29 cellular contexts compared by ENCODE assay signal in the genomic region with DNA sequence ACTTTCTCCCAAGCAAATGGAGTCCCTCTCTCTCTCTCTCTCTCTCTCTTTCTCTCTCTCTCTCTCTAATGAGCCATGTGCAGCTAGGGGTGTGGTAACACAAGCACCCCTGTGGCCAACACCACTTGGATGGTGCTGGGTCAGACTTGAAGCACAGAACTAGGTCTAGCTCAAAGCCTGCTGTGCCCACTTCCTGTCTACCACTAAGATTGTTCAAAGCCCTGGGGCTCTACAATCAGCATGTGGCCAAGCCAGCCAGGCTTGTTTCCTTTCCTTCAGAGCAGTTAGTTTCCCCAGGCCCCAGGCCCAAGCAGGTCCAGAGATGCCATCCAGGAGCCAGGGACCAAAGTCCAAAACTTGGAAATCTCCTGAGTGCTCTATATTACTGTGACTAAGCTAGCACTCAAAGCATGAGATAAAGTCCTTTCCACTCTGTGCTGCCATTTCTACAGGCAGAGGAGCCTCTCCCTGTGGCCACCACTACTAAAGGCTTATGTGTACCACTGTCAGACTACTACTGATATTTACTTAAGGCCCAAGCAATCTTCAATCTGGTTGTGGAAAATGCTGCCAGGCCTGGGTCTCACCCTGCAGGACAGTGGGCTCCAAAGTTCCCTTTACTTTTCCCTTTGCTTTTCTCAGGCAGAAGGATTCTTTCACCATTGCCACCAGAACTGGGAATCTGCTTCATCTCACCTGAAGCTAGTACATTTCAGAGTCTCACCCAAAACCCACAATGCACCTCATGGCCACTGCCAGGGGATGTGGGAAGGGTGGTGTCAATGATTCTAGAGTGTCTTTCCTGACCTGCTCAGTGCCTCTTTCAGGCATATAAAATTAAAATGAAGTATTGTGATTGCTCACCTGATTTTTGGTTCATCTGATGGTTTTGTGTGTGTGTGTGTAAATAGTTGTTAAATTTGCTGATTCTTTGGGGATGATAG.
DNase-seq lines count a peak whose midpoint lies in the region; ATAC-seq and TF ChIP-seq lines count a peak whose summit lies in the region.
"Had no signal": no experiment of that assay in that cellular context is flagged by ENCODE, and none has a peak within 500 bp of the region (broad histone marks: within the 10 kb centered on the region; RNA-seq: fewer than 3 reads in every experiment).

No MANE protein-coding gene starts in this region.

- H3K9ac ChIP-seq in endodermal cell (ENCODE audit: extremely low read depth, low read length, poor library complexity, severe bottlenecking) = no peak overlapping the region
- H3K9ac ChIP-seq: KMS-11 had no signal

- H3K36me3 Mint-ChIP-seq in natural killer cell (no peaks in the 10 kb centered on the region), endodermal cell (ENCODE audit: low read depth) (no peaks in the 10 kb centered on the region)
- H3K36me3 Mint-ChIP-seq in natural killer cell treated with Interleukin-12 subunit alpha and Interleukin-12 subunit beta and Interleukin-15 and Interleukin-18, amount 100 ng/mL, for 72 hours = peaks cover 18% of the 10 kb centered on the region
- no peaks in the 10 kb centered on the region for H3K36me3 Mint-ChIP-seq in stimulated activated effector memory CD8-positive, alpha-beta T cell treated with anti-CD3 and anti-CD28 coated beads, Interleukin-12 subunit alpha, Interleukin-12 subunit beta, amount 100 ng/mL, for 72 hours

- intact Hi-C loops in natural killer cell (cut with micrococcal nuclease) = no loop called here
- intact Hi-C loops in ovary (cut with DNase I) = no loop called here

- peak; percentile 35 to 54 (median 46) for ATAC-seq in natural killer cell
- ATAC-seq in natural killer cell treated with Interleukin-12 subunit alpha and Interleukin-12 subunit beta and Interleukin-15 and Interleukin-18, amount 100 ng/mL, for 72 hours = no peak
- ATAC-seq in stimulated activated effector memory CD8-positive, alpha-beta T cell treated with anti-CD3 and anti-CD28 coated beads, Interleukin-12 subunit alpha, Interleukin-12 subunit beta, amount 100 ng/mL, for 72 hours = peak; percentile 37
- ATAC-seq: left lung, Panc1, upper lobe of right lung had no signal

- H3K9me3 ChIP-seq in endodermal cell (ENCODE audit: control insufficient read depth, low read length) (no peaks in the 10 kb centered on the region), ovary (no peaks in the 10 kb centered on the region)
- H3K9me3 ChIP-seq: BE2C, upper lobe of right lung had no signal

- peaks cover 0 to 5% of the 10 kb centered on the region in 2 donors for H3K4me1 Mint-ChIP-seq in natural killer cell
- peaks cover 0 to 2% of the 10 kb centered on the region in 2 donors for H3K4me1 Mint-ChIP-seq in natural killer cell treated with Interleukin-12 subunit alpha and Interleukin-12 subunit beta and Interleukin-15 and Interleukin-18, amount 100 ng/mL, for 72 hours (ENCODE audit: low read depth in 2 of 2)
- peaks cover 1% of the 10 kb centered on the region for H3K4me1 Mint-ChIP-seq in endodermal cell
- H3K4me1 Mint-ChIP-seq in stimulated activated effector memory CD8-positive, alpha-beta T cell treated with anti-CD3 and anti-CD28 coated beads, Interleukin-12 subunit alpha, Interleukin-12 subunit beta, amount 100 ng/mL, for 72 hours = no peaks in the 10 kb centered on the region
- H3K4me1 Mint-ChIP-seq: central memory CD8-positive, alpha-beta T cell had no signal

- H3K9me3 Mint-ChIP-seq in natural killer cell (peaks cover 13 to 21% of the 10 kb centered on the region in 2 donors), endodermal cell (peaks cover 21% of the 10 kb centered on the region)
- H3K9me3 Mint-ChIP-seq in natural killer cell treated with Interleukin-12 subunit alpha and Interleukin-12 subunit beta and Interleukin-15 and Interleukin-18, amount 100 ng/mL, for 72 hours = peaks cover 28% of the 10 kb centered on the region
- H3K9me3 Mint-ChIP-seq in stimulated activated effector memory CD8-positive, alpha-beta T cell treated with anti-CD3 and anti-CD28 coated beads, Interleukin-12 subunit alpha, Interleukin-12 subunit beta, amount 100 ng/mL, for 72 hours = peaks cover 22% of the 10 kb centered on the region

- H3K27ac ChIP-seq in endodermal cell (ENCODE audit: low read depth, low read length) (no peak overlapping the region), ovary (no peak overlapping the region)
- H3K27ac ChIP-seq: esophagus squamous epithelium, KMS-11, left lung, upper lobe of right lung had no signal

- no peak for TF ChIP-seq POLR2A in ovary (IDR thresholded peaks at IDR 0.05)

- H3K27me3 ChIP-seq in endodermal cell (ENCODE audit: control insufficient read depth, insufficient read depth, low read length, poor library complexity, severe bottlenecking) = no peaks in the 10 kb centered on the region
- H3K27me3 ChIP-seq in ovary = no peaks in the 10 kb centered on the region
- H3K27me3 ChIP-seq: BE2C, esophagus squamous epithelium, left lung, upper lobe of right lung had no signal

- H3K27me3 Mint-ChIP-seq in natural killer cell (ENCODE audit: low read depth in 2 of 2) (no peaks in the 10 kb centered on the region), endodermal cell (ENCODE audit: insufficient read depth) (no peaks in the 10 kb centered on the region)
- H3K27me3 Mint-ChIP-seq in natural killer cell treated with Interleukin-12 subunit alpha and Interleukin-12 subunit beta and Interleukin-15 and Interleukin-18, amount 100 ng/mL, for 72 hours = no peaks in the 10 kb centered on the region
- H3K27me3 Mint-ChIP-seq: central memory CD8-positive, alpha-beta T cell; dendritic cell treated with granulocyte-macrophage colony-stimulating factor and Interleukin-4, amounts not matched to agents 40 ng/mL and 50 ng/mL, for 4 days had no signal

- H3K4me3 Mint-ChIP-seq in natural killer cell (no peak overlapping the region), endodermal cell (no peak overlapping the region)
- H3K4me3 Mint-ChIP-seq in natural killer cell treated with Interleukin-12 subunit alpha and Interleukin-12 subunit beta and Interleukin-15 and Interleukin-18, amount 100 ng/mL, for 72 hours = no peak overlapping the region
- no peak overlapping the region for H3K4me3 Mint-ChIP-seq in stimulated activated effector memory CD8-positive, alpha-beta T cell treated with anti-CD3 and anti-CD28 coated beads, Interleukin-12 subunit alpha, Interleukin-12 subunit beta, amount 100 ng/mL, for 72 hours
- H3K4me3 Mint-ChIP-seq: central memory CD8-positive, alpha-beta T cell; dendritic cell treated with granulocyte-macrophage colony-stimulating factor and Interleukin-4, amounts not matched to agents 40 ng/mL and 50 ng/mL, for 4 days had no signal

- H3K4me3 ChIP-seq in endodermal cell (ENCODE audit: low read length) (no peak overlapping the region), ovary (no peak overlapping the region)
- H3K4me3 ChIP-seq: esophagus squamous epithelium, left lung, upper lobe of right lung had no signal

- H3K27ac Mint-ChIP-seq in natural killer cell (no peak overlapping the region), endodermal cell (no peak overlapping the region)
- H3K27ac Mint-ChIP-seq in natural killer cell treated with Interleukin-12 subunit alpha and Interleukin-12 subunit beta and Interleukin-15 and Interleukin-18, amount 100 ng/mL, for 72 hours = no peak overlapping the region
- no peak overlapping the region for H3K27ac Mint-ChIP-seq in stimulated activated effector memory CD8-positive, alpha-beta T cell treated with anti-CD3 and anti-CD28 coated beads, Interleukin-12 subunit alpha, Interleukin-12 subunit beta, amount 100 ng/mL, for 72 hours
- H3K27ac Mint-ChIP-seq: dendritic cell treated with granulocyte-macrophage colony-stimulating factor and Interleukin-4, amounts not matched to agents 40 ng/mL and 50 ng/mL, for 4 days had no signal

- DNase-seq in natural killer cell = no peak
- no peak for DNase-seq in natural killer cell treated with Interleukin-12 subunit alpha and Interleukin-12 subunit beta and Interleukin-15 and Interleukin-18, amount 100 ng/mL, for 72 hours (ENCODE audit: low spot score)
- peak; percentile 24 for DNase-seq in MV-4-11 (lab: John Stamatoyannopoulos, UW)
- peak; percentile 48 for DNase-seq in endodermal cell
- DNase-seq in stimulated activated effector memory CD8-positive, alpha-beta T cell treated with anti-CD3 and anti-CD28 coated beads, Interleukin-12 subunit alpha, Interleukin-12 subunit beta, amount 100 ng/mL, for 72 hours (ENCODE audit: low spot score in 2 of 2) = no peak
- DNase-seq in nucleus accumbens (lab: John Stamatoyannopoulos, UW) = no peak
- DNase-seq in superior temporal gyrus (ENCODE audit: extremely low spot score) = no peak
- no peak for DNase-seq in ovary
- DNase-seq: activated CD4-positive, alpha-beta T cell treated with anti-CD3 and anti-CD28 coated beads, Interleukin-2, amount 50 U/mL, for 4 hours; activated CD4-positive, CD25-positive, alpha-beta regulatory T cell; activated effector memory CD4-positive, alpha-beta T cell treated with Interleukin-2 at 50 U/mL for 16 hours; BE2C; DMS79; esophagus squamous epithelium; left lung; NCI-H1694 treated with DMSO at 0.1 percent for 48 hours; NCI-H510A treated with DMSO at 0.1 percent for 48 hours; NK-92 treated with Interleukin-12 subunit alpha and Interleukin-12 subunit beta, amount 100 ng/mL, for 24 hours; occipital lobe; retina; SIG-M5; small intestine; substantia nigra; T-helper 1 cell; upper lobe of right lung had no signal

- H3K4me1 ChIP-seq in endodermal cell (ENCODE audit: control insufficient read depth, insufficient read depth, low read length) = no peaks in the 10 kb centered on the region
- no peaks in the 10 kb centered on the region for H3K4me1 ChIP-seq in ovary (ENCODE audit: insufficient read depth)
- H3K4me1 ChIP-seq: esophagus squamous epithelium, left lung, upper lobe of right lung had no signal

- no peaks in the 10 kb centered on the region for H3K36me3 ChIP-seq in endodermal cell (ENCODE audit: control insufficient read depth, insufficient read depth, low read length)
- H3K36me3 ChIP-seq in ovary = no peaks in the 10 kb centered on the region
- H3K36me3 ChIP-seq: BE2C, esophagus squamous epithelium, left lung, upper lobe of right lung had no signal

- TF ChIP-seq EP300 in ovary (IDR thresholded peaks at IDR 0.05) = no peak

- no peak for TF ChIP-seq CTCF in natural killer cell (IDR thresholded peaks at IDR 0.05)
- TF ChIP-seq CTCF in endodermal cell (conservative IDR thresholded peaks at IDR 0.05) = no peak
- no peak for TF ChIP-seq CTCF in ovary (IDR thresholded peaks at IDR 0.05)

Comparison
In these comparisons a context has a peak if more than half of its experiments do, and no peak if none do; other contexts are left out.
1. ATAC-seq: peak in natural killer cell (3 of 3) and stimulated activated effector memory CD8-positive, alpha-beta T cell treated with anti-CD3 and anti-CD28 coated beads, Interleukin-12 subunit alpha, Interleukin-12 subunit beta, amount 100 ng/mL, for 72 hours (single experiment); none in natural killer cell treated with Interleukin-12 subunit alpha and Interleukin-12 subunit beta and Interleukin-15 and Interleukin-18, amount 100 ng/mL, for 72 hours (0 of 2).
2. DNase-seq: peak in MV-4-11 (single experiment) and endodermal cell (single experiment); none in natural killer cell (single experiment), natural killer cell treated with Interleukin-12 subunit alpha and Interleukin-12 subunit beta and Interleukin-15 and Interleukin-18, amount 100 ng/mL, for 72 hours (single experiment), stimulated activated effector memory CD8-positive, alpha-beta T cell treated with anti-CD3 and anti-CD28 coated beads, Interleukin-12 subunit alpha, Interleukin-12 subunit beta, amount 100 ng/mL, for 72 hours (0 of 2), nucleus accumbens (0 of 56), superior temporal gyrus (single experiment) and ovary (0 of 5).